Comparison of ENCODE assay signal across 29 cellular contexts in the genomic region with DNA sequence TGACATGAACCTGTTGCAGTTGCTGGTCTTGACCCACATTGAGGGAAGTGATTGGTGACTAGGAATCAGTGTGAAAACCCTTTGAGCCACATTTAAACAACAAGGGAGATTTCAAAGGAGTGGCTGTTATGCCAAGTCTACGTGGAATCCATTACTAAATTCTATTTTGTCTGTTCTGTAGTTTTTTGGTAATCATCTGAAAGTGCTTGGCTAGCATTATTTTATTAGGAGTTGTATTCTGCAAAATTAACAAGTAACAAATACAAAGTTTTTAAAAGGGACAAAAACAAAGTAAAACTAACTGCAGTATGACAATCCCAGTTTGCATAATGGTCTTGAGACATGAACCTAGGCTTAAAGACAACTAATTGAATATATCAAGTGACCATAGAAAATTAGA.
"Had no signal": no experiment of that assay in that cellular context is flagged by ENCODE, and none has a peak within 500 bp of the region (broad histone marks: within the 10 kb centered on the region; RNA-seq: fewer than 3 reads in every experiment).

No MANE protein-coding gene starts in this region.

- H3K27me3 ChIP-seq: pancreas, right atrium auricular region, spleen, thyroid gland, tibial nerve, upper lobe of left lung, vagina had no signal

- H3K9ac ChIP-seq: neural progenitor cell had no signal

- H3K4me3 ChIP-seq: neural progenitor cell, pancreas, prostate gland, right atrium auricular region, skin epidermis, smooth muscle cell, spleen, thoracic aorta, thyroid gland, tibial nerve, upper lobe of left lung, vagina had no signal

- FAIRE-seq: pancreas, urothelium cell line had no signal

- DNase-seq: naive thymus-derived CD4-positive, alpha-beta T cell; natural killer cell; occipital lobe; pancreas; retina; spleen; stimulated activated CD4-positive, alpha-beta T cell treated with anti-CD3 and anti-CD28 coated beads, Interleukin-12 subunit alpha, Interleukin-12 subunit beta, amount 100 ng/mL, for 4 hours; stimulated activated CD4-positive, alpha-beta T cell treated with anti-CD3 and anti-CD28 coated beads, Interleukin-1b, Interleukin-23, amount 100 ng/mL, for 48 hours; stimulated activated CD4-positive, alpha-beta T cell treated with anti-CD3 and anti-CD28 coated beads, Interleukin-4, amount 100 ng/mL, for 1 hour; stimulated activated CD4-positive, alpha-beta T cell treated with anti-CD3 and anti-CD28 coated beads, Interleukin-4, amount 100 ng/mL, for 4 hours; stimulated activated CD8-positive, alpha-beta memory T cell treated with anti-CD3 and anti-CD28 coated beads, Interleukin-4, amount 100 ng/mL, for 48 hours; stimulated activated naive CD4-positive, alpha-beta T cell; stimulated activated naive CD8-positive, alpha-beta T cell treated with anti-CD3 and anti-CD28 coated beads, Interleukin-15, amount 100 ng/mL, for 72 hours; stimulated activated naive CD8-positive, alpha-beta T cell treated with anti-CD3 and anti-CD28 coated beads, Interleukin-15, Interleukin-2, amounts not matched to agents 100 U/mL and 50 U/mL, for 24 hours; substantia nigra; thyroid gland; trophoblast cell had no signal

- H3K9me3 ChIP-seq: pancreas, prostate gland, right atrium auricular region, spleen, thoracic aorta, thyroid gland, tibial nerve, upper lobe of left lung, vagina had no signal

- H2AFZ ChIP-seq: neural progenitor cell had no signal

- H3K36me3 ChIP-seq: neural progenitor cell, pancreas, prostate gland, right atrium auricular region, spleen, thoracic aorta, thyroid gland, tibial nerve, upper lobe of left lung, vagina had no signal

- H3K27ac ChIP-seq: neural progenitor cell, pancreas, prostate gland, right atrium auricular region, skin epidermis, spleen, thoracic aorta, thyroid gland, tibial nerve, upper lobe of left lung, vagina had no signal

- H3K4me1 ChIP-seq: neural progenitor cell, pancreas, prostate gland, right atrium auricular region, spleen, thyroid gland, tibial nerve, upper lobe of left lung, vagina had no signal

- ATAC-seq: naive thymus-derived CD4-positive, alpha-beta T cell; natural killer cell; pancreas; sciatic nerve; stimulated activated memory B cell treated with anti-CD40 and anti-IgM and Interleukin-4, amounts not matched to agents 10 μg/mL and 1 μg/mL and 100 μg/mL, for 72 hours; stimulated activated naive CD8-positive, alpha-beta T cell treated with anti-CD3 and anti-CD28 coated beads, Interleukin-15, amount 100 ng/mL, for 72 hours; stimulated activated naive CD8-positive, alpha-beta T cell treated with anti-CD3 and anti-CD28 coated beads, Interleukin-15, Interleukin-2, amounts not matched to agents 100 U/mL and 50 U/mL, for 24 hours had no signal

- H3K4me2 ChIP-seq: neural progenitor cell, smooth muscle cell had no signal
